In the genomic region with DNA sequence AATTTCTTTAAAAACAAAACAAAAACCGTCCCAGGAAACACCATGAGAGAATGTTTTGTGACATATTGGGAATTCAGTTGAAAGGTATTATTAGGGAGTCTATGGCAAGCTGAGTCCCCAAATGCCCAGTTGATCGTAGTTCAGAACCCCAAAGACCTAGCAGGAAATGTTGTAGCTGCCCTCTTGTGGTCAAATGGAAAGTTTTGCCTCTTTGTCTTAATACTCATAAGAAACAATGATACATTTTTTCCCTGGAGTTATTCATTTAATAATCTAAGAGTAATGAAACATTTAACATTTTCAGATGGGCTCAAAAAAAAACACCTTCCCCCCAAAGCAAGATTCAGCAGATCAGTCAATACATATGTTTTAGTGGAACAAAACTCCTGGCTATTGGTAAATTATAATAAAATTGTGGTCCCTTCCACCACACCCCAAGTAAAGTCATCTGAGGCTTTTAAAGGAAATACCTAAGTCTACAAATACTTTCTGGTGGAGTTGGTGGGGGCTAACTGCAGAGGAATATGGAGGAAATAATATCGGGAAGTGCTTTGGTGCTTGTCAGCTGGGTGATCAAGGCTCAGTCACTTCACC, we compare ENCODE assay signal across 8 cellular contexts. TPM values are rescaled to one million over a fixed set of nuclear protein-coding genes. Genes with fewer than 3 reads are reported as not detected.
DNase-seq lines count a peak whose midpoint lies in the region; ATAC-seq and TF ChIP-seq lines count a peak whose summit lies in the region.

No MANE protein-coding gene starts in this region.

- ATAC-seq in Right ventricle myocardium superior (ENCODE audit: poor library complexity), result peak; percentile 55
- no peak for ATAC-seq in Right ventricle myocardium inferior
- no peak for ATAC-seq in T-cell (replicated peaks in 1 of 4)

- TF ChIP-seq CTCF in retinal pigment epithelial cell (conservative IDR thresholded peaks at IDR 0.05; ENCODE audit: low read depth, low read length), result peak; percentile 72

- CTCF ChIA-PET in T-cell (lab: Charles Lee), result interaction anchor here in 1 of 2 donors (0.6 kb wide), 1 partner anchor 267 kb away, joined by 3 read pairs; no protein-coding TSS in a partner anchor

- H3K4me1 Mint-ChIP-seq in T-cell, result no peaks in the 10 kb centered on the region

- no peak overlapping the region for H3K4me3 Mint-ChIP-seq in T-cell

- H3K4me3 ChIP-seq in retinal pigment epithelial cell (ENCODE audit: low read length), result no peak overlapping the region

- peaks cover 0 to 2% of the 10 kb centered on the region in 2 donors for H3K27me3 Mint-ChIP-seq in T-cell

- H3K36me3 Mint-ChIP-seq in T-cell, result no peaks in the 10 kb centered on the region

- POLR2A ChIA-PET in T-cell (lab: Charles Lee), result no interaction called here

- peaks cover 0 to 3% (median 0%) of the 10 kb centered on the region in 3 donors for H3K9me3 Mint-ChIP-seq in T-cell

- DNase-seq in Right ventricle myocardium superior (no peak), Right ventricle myocardium inferior (ENCODE audit: missing footprints) (no peak), HuH-7 (ENCODE audit: low spot score) (peak; percentile 15), SIG-M5 (lab: John Stamatoyannopoulos, UW) (peak; percentile 21), fibroblast of peridontal ligament (ENCODE audit: extremely low read depth) (peak; percentile 83), retinal pigment epithelial cell (ENCODE audit: low read depth) (no peak), GOT3 (lab: John Stamatoyannopoulos, UW) (no peak), T-cell (no peak)

- no peak overlapping the region for H3K27ac Mint-ChIP-seq in T-cell

- intact Hi-C loops in Right ventricle myocardium superior (cut with DNase I) (loop anchor here (5.0 kb wide), 1 partner anchor 189 kb away; no protein-coding TSS in a partner anchor), Right ventricle myocardium inferior (cut with DNase I) (no loop called here)

RNA-seq across cellular contexts. Expression of a gene that starts 37.8 kb away (rescaled TPM):
- total RNA-seq in Right ventricle myocardium superior (62.5 TPM), Right ventricle myocardium inferior (75.9 TPM), T-cell (under 1 TPM in 3 of 5 donors, not detected in 2; 0.30 to 0.95 (median 0.73) TPM)

Comparison
In these comparisons a context has a peak if more than half of its experiments do, and no peak if none do; other contexts are left out.
1. DNase-seq: peak in HuH-7 (single experiment), SIG-M5 (single experiment) and fibroblast of peridontal ligament (single experiment); none in Right ventricle myocardium superior (single experiment), Right ventricle myocardium inferior (single experiment), retinal pigment epithelial cell (single experiment), GOT3 (single experiment) and T-cell (0 of 34).
2. RNA of a gene that starts 37.8 kb away (total RNA-seq): 75.9 TPM in Right ventricle myocardium inferior (single experiment) and 62.5 TPM in Right ventricle myocardium superior (single experiment); 0.30 to 0.95 TPM in T-cell; every median in the first group is over 10 times any median in the second.